Comparison of ENCODE assay signal across 23 cellular contexts in the genomic region with DNA sequence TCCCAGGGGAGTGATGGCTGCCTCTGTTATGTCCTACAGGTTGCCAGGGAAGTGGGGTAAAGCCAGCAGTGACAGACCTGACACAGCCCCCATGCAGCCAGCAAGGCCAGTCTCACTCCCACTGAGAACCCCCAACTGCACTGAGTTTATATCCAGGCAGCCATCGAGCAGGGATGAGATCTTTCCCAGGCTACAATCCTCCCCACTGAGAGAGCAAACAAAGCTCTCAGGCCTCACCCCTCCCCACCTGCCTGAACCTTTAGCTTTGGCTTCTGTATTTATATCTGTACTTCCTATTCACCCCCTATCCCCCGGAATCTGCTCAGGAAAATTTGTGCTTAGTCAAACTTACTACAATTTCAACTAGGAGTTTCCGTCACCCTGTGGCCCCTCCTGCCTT.
"Had no signal": no experiment of that assay in that cellular context is flagged by ENCODE, and none has a peak within 500 bp of the region (broad histone marks: within the 10 kb centered on the region; RNA-seq: fewer than 3 reads in every experiment).

No MANE protein-coding gene starts in this region.

- ATAC-seq: activated CD4-positive, alpha-beta T cell treated with anti-CD3 and anti-CD28 coated beads for 36 hours; activated naive CD8-positive, alpha-beta T cell treated with anti-CD3 and anti-CD28 coated beads, Interleukin-2, amount 50 U/mL, for 24 hours; activated T-helper 17 cell treated with anti-CD3 and anti-CD28 coated beads, Interleukin-2, amount 50 U/mL, for 72 hours; body of pancreas; left cardiac atrium; stimulated activated naive B cell treated with anti-CD40 and anti-IgM and Interleukin-4, amounts not matched to agents 10 μg/mL and 1 μg/mL and 100 μg/mL, for 72 hours had no signal

- H3K4me2 ChIP-seq: smooth muscle cell had no signal

- H3K36me3 ChIP-seq: cardiac muscle cell, sigmoid colon, transverse colon had no signal

- H3K27ac ChIP-seq: body of pancreas, cardiac muscle cell, epithelial cell of prostate, sigmoid colon, transverse colon had no signal

- H3K9me3 ChIP-seq: sigmoid colon, transverse colon had no signal

- H3K27me3 ChIP-seq: body of pancreas, cardiac muscle cell, sigmoid colon, transverse colon had no signal

- DNase-seq: activated B cell treated with CpG ODN at 0.5 μM for 24 hours; activated CD4-positive, alpha-beta T cell treated with anti-CD3 and anti-CD28 coated beads for 36 hours; activated CD4-positive, alpha-beta T cell treated with anti-CD3 and anti-CD28 coated beads, Interleukin-2, amount 50 U/mL, for 4 hours; activated CD8-positive, alpha-beta memory T cell treated with anti-CD3 and anti-CD28 coated beads for 24 hours; activated CD8-positive, alpha-beta memory T cell treated with anti-CD3 and anti-CD28 coated beads, Interleukin-2, amount 50 U/mL, for 4 hours; activated naive CD4-positive, alpha-beta T cell treated with anti-CD3 and anti-CD28 coated beads, Interleukin-2, amount 10 ng/mL, durations not matched to agents 7 days and 5 days; activated naive CD8-positive, alpha-beta T cell treated with anti-CD3 and anti-CD28 coated beads, Interleukin-2, amount 50 U/mL, for 24 hours; activated T-cell treated with anti-CD3 and anti-CD28 coated beads, Interleukin-2, amount 50 U/mL, for 24 hours; body of pancreas; cortex of kidney; glutamatergic neuron; hippocampal formation; left cardiac atrium; naive B cell; sigmoid colon; stimulated activated CD4-positive, alpha-beta T cell treated with anti-CD3 and anti-CD28 coated beads, Interleukin-15, amount 100 ng/mL, for 24 hours; stimulated activated naive B cell treated with anti-CD40 and anti-IgM and Interleukin-4, amounts not matched to agents 10 μg/mL and 1 μg/mL and 100 μg/mL, for 72 hours; T1000; transverse colon had no signal

- H3K4me1 ChIP-seq: body of pancreas, sigmoid colon had no signal

- H3K4me3 ChIP-seq: body of pancreas, cardiac muscle cell, sigmoid colon, smooth muscle cell, transverse colon had no signal
